1 cellular context compared by ENCODE assay signal in the genomic region with DNA sequence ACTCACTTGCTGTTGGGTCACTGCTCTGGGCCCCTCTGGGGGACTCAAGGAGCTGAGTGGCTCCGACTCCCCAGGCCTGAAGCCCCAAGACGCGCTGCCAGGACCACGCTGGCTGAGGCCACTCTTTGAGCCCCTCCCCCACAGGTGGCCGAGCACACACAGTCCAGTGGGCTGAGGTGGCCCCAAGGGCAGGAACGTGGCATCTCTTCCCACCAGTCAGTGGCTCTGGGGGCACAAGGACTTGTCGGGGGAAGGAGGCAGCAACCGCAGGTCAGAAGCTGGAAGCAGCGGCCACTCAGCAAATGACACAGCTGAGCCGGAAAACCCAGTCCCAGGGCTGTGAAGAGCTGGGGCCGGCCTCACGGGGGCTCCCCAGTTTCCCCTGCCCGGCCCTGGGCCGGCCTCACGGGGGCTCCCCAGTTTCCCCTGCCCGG.
TF ChIP-seq lines count a peak whose summit lies in the region.

No MANE protein-coding gene starts in this region.

TF ChIP-seq in HepG2, 621 proteins besides CTCF, POLR2A, EP300 and RAD21 (continued from another document and continues in another):
- TF ChIP-seq, protein P1, sequence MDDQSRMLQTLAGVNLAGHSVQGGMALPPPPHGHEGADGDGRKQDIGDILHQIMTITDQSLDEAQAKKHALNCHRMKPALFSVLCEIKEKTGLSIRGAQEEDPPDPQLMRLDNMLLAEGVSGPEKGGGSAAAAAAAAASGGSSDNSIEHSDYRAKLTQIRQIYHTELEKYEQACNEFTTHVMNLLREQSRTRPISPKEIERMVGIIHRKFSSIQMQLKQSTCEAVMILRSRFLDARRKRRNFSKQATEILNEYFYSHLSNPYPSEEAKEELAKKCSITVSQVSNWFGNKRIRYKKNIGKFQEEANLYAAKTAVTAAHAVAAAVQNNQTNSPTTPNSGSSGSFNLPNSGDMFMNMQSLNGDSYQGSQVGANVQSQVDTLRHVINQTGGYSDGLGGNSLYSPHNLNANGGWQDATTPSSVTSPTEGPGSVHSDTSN (CRISPR knock-in tag; IDR thresholded peaks at IDR 0.05; ENCODE audit: borderline replicate concordance) = no peak
- no peak for TF ChIP-seq ZNF7 (CRISPR knock-in tag; IDR thresholded peaks at IDR 0.05)
- TF ChIP-seq, protein P2, sequence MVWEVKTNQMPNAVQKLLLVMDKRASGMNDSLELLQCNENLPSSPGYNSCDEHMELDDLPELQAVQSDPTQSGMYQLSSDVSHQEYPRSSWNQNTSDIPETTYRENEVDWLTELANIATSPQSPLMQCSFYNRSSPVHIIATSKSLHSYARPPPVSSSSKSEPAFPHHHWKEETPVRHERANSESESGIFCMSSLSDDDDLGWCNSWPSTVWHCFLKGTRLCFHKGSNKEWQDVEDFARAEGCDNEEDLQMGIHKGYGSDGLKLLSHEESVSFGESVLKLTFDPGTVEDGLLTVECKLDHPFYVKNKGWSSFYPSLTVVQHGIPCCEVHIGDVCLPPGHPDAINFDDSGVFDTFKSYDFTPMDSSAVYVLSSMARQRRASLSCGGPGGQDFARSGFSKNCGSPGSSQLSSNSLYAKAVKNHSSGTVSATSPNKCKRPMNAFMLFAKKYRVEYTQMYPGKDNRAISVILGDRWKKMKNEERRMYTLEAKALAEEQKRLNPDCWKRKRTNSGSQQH (CRISPR knock-in tag; IDR thresholded peaks at IDR 0.05; ENCODE audit: low read depth) = 0 out of 2 replicates have a peak, but pooled peaks have one; percentile 3
- TF ChIP-seq ZMAT3 (CRISPR knock-in tag; conservative IDR thresholded peaks at IDR 0.05) = 0 out of 2 replicates have a peak, but pooled peaks have one; percentile 25
- TF ChIP-seq ZNF674 (CRISPR knock-in tag; IDR thresholded peaks at IDR 0.05; ENCODE audit: low read depth) = no peak
- TF ChIP-seq, protein P3, sequence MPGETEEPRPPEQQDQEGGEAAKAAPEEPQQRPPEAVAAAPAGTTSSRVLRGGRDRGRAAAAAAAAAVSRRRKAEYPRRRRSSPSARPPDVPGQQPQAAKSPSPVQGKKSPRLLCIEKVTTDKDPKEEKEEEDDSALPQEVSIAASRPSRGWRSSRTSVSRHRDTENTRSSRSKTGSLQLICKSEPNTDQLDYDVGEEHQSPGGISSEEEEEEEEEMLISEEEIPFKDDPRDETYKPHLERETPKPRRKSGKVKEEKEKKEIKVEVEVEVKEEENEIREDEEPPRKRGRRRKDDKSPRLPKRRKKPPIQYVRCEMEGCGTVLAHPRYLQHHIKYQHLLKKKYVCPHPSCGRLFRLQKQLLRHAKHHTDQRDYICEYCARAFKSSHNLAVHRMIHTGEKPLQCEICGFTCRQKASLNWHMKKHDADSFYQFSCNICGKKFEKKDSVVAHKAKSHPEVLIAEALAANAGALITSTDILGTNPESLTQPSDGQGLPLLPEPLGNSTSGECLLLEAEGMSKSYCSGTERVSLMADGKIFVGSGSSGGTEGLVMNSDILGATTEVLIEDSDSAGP (CRISPR knock-in tag; IDR thresholded peaks at IDR 0.05; ENCODE audit: borderline replicate concordance) = peak; percentile 56
- TF ChIP-seq SP1 (IDR thresholded peaks at IDR 0.05) = no peak
- peak; percentile 18; the same call in 1 of the 2 replicates for TF ChIP-seq SP1 (CRISPR knock-in tag; IDR thresholded peaks at IDR 0.05)
- TF ChIP-seq ZNF556 (CRISPR knock-in tag; IDR thresholded peaks at IDR 0.05; ENCODE audit: borderline replicate concordance) = no peak
- TF ChIP-seq ZNF335 (CRISPR knock-in tag; IDR thresholded peaks at IDR 0.05) = 0 out of 2 replicates have a peak, but pooled peaks have one; percentile 5
- TF ChIP-seq ZNF570 (CRISPR knock-in tag; IDR thresholded peaks at IDR 0.05; ENCODE audit: borderline replicate concordance) = 0 out of 2 replicates have a peak, but pooled peaks have one; percentile 61
- TF ChIP-seq XRCC5 (optimal IDR thresholded peaks at IDR 0.05; ENCODE audit: low read length) = peak; percentile 3
- no peak for TF ChIP-seq SP5 (CRISPR knock-in tag; IDR thresholded peaks at IDR 0.05; ENCODE audit: borderline replicate concordance, low read depth)
- peak; percentile 22; the same call in 1 of the 2 replicates for TF ChIP-seq GATAD2A (CRISPR knock-in tag; IDR thresholded peaks at IDR 0.05)
- TF ChIP-seq, protein P4, sequence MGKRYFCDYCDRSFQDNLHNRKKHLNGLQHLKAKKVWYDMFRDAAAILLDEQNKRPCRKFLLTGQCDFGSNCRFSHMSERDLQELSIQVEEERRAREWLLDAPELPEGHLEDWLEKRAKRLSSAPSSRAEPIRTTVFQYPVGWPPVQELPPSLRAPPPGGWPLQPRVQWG (CRISPR knock-in tag; IDR thresholded peaks at IDR 0.05; ENCODE audit: borderline replicate concordance, low read depth) = no peak
- TF ChIP-seq ZNF879 (CRISPR knock-in tag; IDR thresholded peaks at IDR 0.05) = no peak
- no peak for TF ChIP-seq CHCHD3 (CRISPR knock-in tag; IDR thresholded peaks at IDR 0.05)
- no peak for TF ChIP-seq EZH2 (conservative IDR thresholded peaks at IDR 0.05; ENCODE audit: low read depth, low read length)
- TF ChIP-seq TBX2 (CRISPR knock-in tag; IDR thresholded peaks at IDR 0.05; ENCODE audit: borderline replicate concordance) = 0 out of 2 replicates have a peak, but pooled peaks have one; percentile 8
- TF ChIP-seq TBL1XR1 (IDR thresholded peaks at IDR 0.05; ENCODE audit: borderline replicate concordance, low read length, partially characterized antibody) = no peak
- TF ChIP-seq, protein P5, sequence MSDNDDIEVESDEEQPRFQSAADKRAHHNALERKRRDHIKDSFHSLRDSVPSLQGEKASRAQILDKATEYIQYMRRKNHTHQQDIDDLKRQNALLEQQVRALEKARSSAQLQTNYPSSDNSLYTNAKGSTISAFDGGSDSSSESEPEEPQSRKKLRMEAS (IDR thresholded peaks at IDR 0.05) = peak; percentile 7; the same call in 1 of the 2 replicates
- no peak for TF ChIP-seq CBFB (CRISPR knock-in tag; IDR thresholded peaks at IDR 0.05)
- TF ChIP-seq FOXK1 (CRISPR knock-in tag; IDR thresholded peaks at IDR 0.05; ENCODE audit: borderline replicate concordance, low read depth) = no peak
- TF ChIP-seq, protein P6, sequence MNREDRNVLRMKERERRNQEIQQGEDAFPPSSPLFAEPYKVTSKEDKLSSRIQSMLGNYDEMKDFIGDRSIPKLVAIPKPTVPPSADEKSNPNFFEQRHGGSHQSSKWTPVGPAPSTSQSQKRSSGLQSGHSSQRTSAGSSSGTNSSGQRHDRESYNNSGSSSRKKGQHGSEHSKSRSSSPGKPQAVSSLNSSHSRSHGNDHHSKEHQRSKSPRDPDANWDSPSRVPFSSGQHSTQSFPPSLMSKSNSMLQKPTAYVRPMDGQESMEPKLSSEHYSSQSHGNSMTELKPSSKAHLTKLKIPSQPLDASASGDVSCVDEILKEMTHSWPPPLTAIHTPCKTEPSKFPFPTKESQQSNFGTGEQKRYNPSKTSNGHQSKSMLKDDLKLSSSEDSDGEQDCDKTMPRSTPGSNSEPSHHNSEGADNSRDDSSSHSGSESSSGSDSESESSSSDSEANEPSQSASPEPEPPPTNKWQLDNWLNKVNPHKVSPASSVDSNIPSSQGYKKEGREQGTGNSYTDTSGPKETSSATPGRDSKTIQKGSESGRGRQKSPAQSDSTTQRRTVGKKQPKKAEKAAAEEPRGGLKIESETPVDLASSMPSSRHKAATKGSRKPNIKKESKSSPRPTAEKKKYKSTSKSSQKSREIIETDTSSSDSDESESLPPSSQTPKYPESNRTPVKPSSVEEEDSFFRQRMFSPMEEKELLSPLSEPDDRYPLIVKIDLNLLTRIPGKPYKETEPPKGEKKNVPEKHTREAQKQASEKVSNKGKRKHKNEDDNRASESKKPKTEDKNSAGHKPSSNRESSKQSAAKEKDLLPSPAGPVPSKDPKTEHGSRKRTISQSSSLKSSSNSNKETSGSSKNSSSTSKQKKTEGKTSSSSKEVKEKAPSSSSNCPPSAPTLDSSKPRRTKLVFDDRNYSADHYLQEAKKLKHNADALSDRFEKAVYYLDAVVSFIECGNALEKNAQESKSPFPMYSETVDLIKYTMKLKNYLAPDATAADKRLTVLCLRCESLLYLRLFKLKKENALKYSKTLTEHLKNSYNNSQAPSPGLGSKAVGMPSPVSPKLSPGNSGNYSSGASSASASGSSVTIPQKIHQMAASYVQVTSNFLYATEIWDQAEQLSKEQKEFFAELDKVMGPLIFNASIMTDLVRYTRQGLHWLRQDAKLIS (CRISPR knock-in tag; IDR thresholded peaks at IDR 0.05) = no peak
- TF ChIP-seq, protein P7, sequence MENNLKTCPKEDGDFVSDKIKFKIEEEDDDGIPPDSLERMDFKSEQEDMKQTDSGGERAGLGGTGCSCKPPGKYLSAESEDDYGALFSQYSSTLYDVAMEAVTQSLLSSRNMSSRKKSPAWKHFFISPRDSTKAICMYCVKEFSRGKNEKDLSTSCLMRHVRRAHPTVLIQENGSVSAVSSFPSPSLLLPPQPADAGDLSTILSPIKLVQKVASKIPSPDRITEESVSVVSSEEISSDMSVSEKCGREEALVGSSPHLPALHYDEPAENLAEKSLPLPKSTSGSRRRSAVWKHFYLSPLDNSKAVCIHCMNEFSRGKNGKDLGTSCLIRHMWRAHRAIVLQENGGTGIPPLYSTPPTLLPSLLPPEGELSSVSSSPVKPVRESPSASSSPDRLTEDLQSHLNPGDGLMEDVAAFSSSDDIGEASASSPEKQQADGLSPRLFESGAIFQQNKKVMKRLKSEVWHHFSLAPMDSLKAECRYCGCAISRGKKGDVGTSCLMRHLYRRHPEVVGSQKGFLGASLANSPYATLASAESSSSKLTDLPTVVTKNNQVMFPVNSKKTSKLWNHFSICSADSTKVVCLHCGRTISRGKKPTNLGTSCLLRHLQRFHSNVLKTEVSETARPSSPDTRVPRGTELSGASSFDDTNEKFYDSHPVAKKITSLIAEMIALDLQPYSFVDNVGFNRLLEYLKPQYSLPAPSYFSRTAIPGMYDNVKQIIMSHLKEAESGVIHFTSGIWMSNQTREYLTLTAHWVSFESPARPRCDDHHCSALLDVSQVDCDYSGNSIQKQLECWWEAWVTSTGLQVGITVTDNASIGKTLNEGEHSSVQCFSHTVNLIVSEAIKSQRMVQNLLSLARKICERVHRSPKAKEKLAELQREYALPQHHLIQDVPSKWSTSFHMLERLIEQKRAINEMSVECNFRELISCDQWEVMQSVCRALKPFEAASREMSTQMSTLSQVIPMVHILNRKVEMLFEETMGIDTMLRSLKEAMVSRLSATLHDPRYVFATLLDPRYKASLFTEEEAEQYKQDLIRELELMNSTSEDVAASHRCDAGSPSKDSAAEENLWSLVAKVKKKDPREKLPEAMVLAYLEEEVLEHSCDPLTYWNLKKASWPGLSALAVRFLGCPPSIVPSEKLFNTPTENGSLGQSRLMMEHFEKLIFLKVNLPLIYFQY (CRISPR knock-in tag; IDR thresholded peaks at IDR 0.05; ENCODE audit: borderline replicate concordance) = no peak
- TF ChIP-seq PAWR (CRISPR knock-in tag; IDR thresholded peaks at IDR 0.05; ENCODE audit: borderline replicate concordance) = 0 out of 2 replicates have a peak, but pooled peaks have one; percentile 38
- TF ChIP-seq ZNF891 (CRISPR knock-in tag; IDR thresholded peaks at IDR 0.05) = no peak
- no peak for TF ChIP-seq ZSCAN29 (CRISPR knock-in tag; conservative IDR thresholded peaks at IDR 0.05)
- TF ChIP-seq POLR2AphosphoS5 (IDR thresholded peaks at IDR 0.05; ENCODE audit: low read depth, low read length) = no peak
- TF ChIP-seq NFIB (CRISPR knock-in tag; IDR thresholded peaks at IDR 0.05; ENCODE audit: borderline replicate concordance) = no peak
- no peak for TF ChIP-seq KDM1A (CRISPR knock-in tag; IDR thresholded peaks at IDR 0.05)
- TF ChIP-seq, protein P8, sequence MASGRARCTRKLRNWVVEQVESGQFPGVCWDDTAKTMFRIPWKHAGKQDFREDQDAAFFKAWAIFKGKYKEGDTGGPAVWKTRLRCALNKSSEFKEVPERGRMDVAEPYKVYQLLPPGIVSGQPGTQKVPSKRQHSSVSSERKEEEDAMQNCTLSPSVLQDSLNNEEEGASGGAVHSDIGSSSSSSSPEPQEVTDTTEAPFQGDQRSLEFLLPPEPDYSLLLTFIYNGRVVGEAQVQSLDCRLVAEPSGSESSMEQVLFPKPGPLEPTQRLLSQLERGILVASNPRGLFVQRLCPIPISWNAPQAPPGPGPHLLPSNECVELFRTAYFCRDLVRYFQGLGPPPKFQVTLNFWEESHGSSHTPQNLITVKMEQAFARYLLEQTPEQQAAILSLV (CRISPR knock-in tag; IDR thresholded peaks at IDR 0.05; ENCODE audit: borderline replicate concordance) = 0 out of 2 replicates have a peak, but pooled peaks have one; percentile 20
- TF ChIP-seq, protein P9, sequence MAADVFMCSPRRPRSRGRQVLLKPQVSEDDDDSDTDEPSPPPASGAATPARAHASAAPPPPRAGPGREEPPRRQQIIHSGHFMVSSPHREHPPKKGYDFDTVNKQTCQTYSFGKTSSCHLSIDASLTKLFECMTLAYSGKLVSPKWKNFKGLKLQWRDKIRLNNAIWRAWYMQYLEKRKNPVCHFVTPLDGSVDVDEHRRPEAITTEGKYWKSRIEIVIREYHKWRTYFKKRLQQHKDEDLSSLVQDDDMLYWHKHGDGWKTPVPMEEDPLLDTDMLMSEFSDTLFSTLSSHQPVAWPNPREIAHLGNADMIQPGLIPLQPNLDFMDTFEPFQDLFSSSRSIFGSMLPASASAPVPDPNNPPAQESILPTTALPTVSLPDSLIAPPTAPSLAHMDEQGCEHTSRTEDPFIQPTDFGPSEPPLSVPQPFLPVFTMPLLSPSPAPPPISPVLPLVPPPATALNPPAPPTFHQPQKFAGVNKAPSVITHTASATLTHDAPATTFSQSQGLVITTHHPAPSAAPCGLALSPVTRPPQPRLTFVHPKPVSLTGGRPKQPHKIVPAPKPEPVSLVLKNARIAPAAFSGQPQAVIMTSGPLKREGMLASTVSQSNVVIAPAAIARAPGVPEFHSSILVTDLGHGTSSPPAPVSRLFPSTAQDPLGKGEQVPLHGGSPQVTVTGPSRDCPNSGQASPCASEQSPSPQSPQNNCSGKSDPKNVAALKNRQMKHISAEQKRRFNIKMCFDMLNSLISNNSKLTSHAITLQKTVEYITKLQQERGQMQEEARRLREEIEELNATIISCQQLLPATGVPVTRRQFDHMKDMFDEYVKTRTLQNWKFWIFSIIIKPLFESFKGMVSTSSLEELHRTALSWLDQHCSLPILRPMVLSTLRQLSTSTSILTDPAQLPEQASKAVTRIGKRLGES (CRISPR knock-in tag; IDR thresholded peaks at IDR 0.05; ENCODE audit: borderline replicate concordance) = no peak
- TF ChIP-seq NPAS2 (CRISPR knock-in tag; IDR thresholded peaks at IDR 0.05; ENCODE audit: borderline replicate concordance) = no peak
- TF ChIP-seq HMG20A (CRISPR knock-in tag; IDR thresholded peaks at IDR 0.05; ENCODE audit: borderline replicate concordance) = no peak
- TF ChIP-seq TGIF2 (CRISPR knock-in tag; IDR thresholded peaks at IDR 0.05) = 0 out of 2 replicates have a peak, but pooled peaks have one; percentile 6
- TF ChIP-seq ZSCAN22 (CRISPR knock-in tag; IDR thresholded peaks at IDR 0.05) = 0 out of 2 replicates have a peak, but pooled peaks have one; percentile 27
- TF ChIP-seq ZNF367 (CRISPR knock-in tag; IDR thresholded peaks at IDR 0.05; ENCODE audit: borderline replicate concordance) = no peak
- no peak for TF ChIP-seq LCORL (IDR thresholded peaks at IDR 0.05)
- TF ChIP-seq LCORL (CRISPR knock-in tag; IDR thresholded peaks at IDR 0.05) = no peak
- TF ChIP-seq NCOA1 (CRISPR knock-in tag; IDR thresholded peaks at IDR 0.05) = no peak
